Comparison of ENCODE assay signal across 1 cellular context in the genomic region with DNA sequence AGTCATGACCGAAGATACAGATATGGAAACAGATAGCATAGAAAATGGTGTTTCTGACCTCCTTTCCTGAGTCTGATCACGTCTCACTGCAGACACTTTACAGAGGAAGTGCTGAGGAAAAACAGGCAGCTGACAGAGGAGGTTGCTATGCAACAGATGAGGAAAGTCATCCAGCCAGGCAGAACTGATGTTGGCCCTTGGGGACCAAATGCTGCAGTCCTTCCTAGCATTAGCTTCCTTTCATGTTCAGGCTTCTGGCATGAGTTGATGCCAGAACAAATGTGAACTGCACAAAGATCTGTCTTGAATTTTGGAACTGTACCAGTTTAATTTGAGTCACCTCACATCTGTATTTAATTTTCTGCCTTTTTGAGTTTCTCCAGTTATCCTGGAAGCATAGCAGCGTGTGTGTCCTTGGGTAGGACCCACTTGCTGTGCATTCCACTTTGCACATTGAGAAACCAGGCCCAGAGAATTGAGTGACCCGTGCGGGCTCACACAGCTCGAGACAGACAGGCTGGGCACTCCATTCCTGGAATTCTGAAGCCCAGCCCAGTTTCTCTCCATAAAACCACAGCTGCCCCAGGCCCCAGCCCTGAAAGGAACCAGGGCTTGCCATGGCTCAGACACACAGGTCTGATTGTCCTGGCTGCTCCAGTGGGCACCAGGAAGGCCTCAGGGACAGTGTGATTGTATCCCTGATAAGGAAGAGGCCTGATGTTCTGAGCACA.
TF ChIP-seq lines count a peak whose summit lies in the region.

No MANE protein-coding gene starts in this region.

TF ChIP-seq in IMR-90, 13 proteins besides CTCF, POLR2A, EP300 and RAD21 (continued from another document):
- no peak for TF ChIP-seq FOS (IDR thresholded peaks at IDR 0.05; ENCODE audit: low read depth, low read length)
- no peak for TF ChIP-seq CEBPB (IDR thresholded peaks at IDR 0.05; ENCODE audit: low read depth, low read length)
- no peak for TF ChIP-seq RCOR1 (IDR thresholded peaks at IDR 0.05; ENCODE audit: insufficient replicate concordance, low read length)
- no peak for TF ChIP-seq SMC3 (IDR thresholded peaks at IDR 0.05; ENCODE audit: low read depth, low read length)
- no peak for TF ChIP-seq RFX5 (IDR thresholded peaks at IDR 0.05; ENCODE audit: low read depth, low read length)
- TF ChIP-seq NFE2L2 (IDR thresholded peaks at IDR 0.05; ENCODE audit: low read depth, low read length) = no peak
- TF ChIP-seq, protein P1, sequence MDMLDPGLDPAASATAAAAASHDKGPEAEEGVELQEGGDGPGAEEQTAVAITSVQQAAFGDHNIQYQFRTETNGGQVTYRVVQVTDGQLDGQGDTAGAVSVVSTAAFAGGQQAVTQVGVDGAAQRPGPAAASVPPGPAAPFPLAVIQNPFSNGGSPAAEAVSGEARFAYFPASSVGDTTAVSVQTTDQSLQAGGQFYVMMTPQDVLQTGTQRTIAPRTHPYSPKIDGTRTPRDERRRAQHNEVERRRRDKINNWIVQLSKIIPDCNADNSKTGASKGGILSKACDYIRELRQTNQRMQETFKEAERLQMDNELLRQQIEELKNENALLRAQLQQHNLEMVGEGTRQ (IDR thresholded peaks at IDR 0.05; ENCODE audit: low read depth, low read length) = no peak
